ENCODE assay signal across 8 cellular contexts in the genomic region with DNA sequence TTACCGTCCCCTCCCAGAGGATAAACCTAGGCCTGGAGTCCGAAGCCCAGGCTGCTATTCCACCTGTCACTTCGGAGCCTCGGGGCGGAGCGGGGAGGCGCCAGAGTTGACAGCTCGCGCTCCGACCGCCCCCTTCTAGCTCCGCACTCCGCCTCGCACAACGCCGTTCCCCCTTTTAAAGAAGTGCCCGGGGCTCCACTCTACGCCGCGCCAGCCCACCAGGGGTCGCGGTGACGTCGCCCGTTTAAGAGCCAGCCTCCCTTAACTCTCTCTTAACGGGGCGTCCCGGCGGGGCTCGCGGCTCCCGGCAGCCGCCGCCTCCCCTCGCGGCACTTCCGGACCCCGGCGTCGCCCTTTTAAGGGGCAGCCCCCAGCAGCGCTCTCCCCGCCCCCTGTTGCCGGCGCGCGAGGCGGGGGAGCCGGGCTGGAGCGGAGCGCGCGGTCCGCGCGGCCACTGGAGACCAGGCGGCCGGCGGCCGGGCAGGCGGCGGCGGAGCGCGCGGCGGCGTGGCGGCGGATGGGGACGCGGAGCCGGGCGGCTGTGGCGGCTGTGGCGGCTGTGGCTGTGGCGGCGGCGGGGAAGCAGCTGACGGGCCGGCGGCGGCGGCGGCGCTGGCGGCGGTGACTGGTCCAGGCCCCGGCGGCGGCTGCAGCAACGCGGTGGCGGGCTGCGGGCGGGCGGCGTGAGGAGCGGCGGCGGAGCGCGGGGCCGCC. TPM values are rescaled to one million over a fixed set of nuclear protein-coding genes. Genes with fewer than 3 reads are reported as not detected.
A peak's percentile ranks its signal among the peaks of the same experiment; 100 is the strongest.
DNase-seq lines count a peak whose midpoint lies in the region; ATAC-seq, FAIRE-seq and TF ChIP-seq lines count a peak whose summit lies in the region.

A gene (plus strand): TSS at position 454 of the 714 bp plus-strand sequence. CDS start 364 bp downstream, outside the sequence.

- H3K4me1 ChIP-seq in adrenal gland (replicated peaks in 1 of 2) (peaks cover 0 to 23% of the 10 kb centered on the region in 2 donors), left ventricle myocardium inferior (peaks cover 59% of the 10 kb centered on the region), prostate gland (replicated peaks) (peaks cover 4% of the 10 kb centered on the region), urinary bladder (ENCODE audit: insufficient read depth) (peaks cover 4% of the 10 kb centered on the region)

- intact Hi-C loops in adrenal gland (cut with DNase I) (loop anchor here in 1 of 2 donors (5.0 kb wide), 1 partner anchor 99 kb away; no protein-coding TSS in a partner anchor), left ventricle myocardium inferior (cut with micrococcal nuclease) (no loop called here), prostate gland (cut with DNase I) (loop anchor here (2.0 to 5.0 kb wide), 2 partner anchors 17 to 34 kb away; a partner anchor contains a TSS)

- no peaks in the 10 kb centered on the region for H3K36me3 ChIP-seq in adrenal gland (replicated peaks in 1 of 2)
- H3K36me3 ChIP-seq in left ventricle myocardium inferior: no peaks in the 10 kb centered on the region
- H3K36me3 ChIP-seq in prostate gland: no peaks in the 10 kb centered on the region
- no peaks in the 10 kb centered on the region for H3K36me3 ChIP-seq in urinary bladder (ENCODE audit: insufficient read depth)

- FAIRE-seq in GM12892 (lab: Jason Lieb, UNC): peak; percentile 92

- WGBS in adrenal gland, 4 donors: 0 to 1% (median 0%) methylated on average over 1 to 102 of the region's 103 CpGs
- 1% methylated on average over 28 of the region's 103 CpGs for WGBS in prostate gland
- WGBS in urinary bladder: under 1% methylated on average over 101 of the region's 103 CpGs

- H3K4me3 ChIP-seq in adrenal gland (peak within 1 kb of the TSS in 3 of 4 donors; percentile 55 to 87 (median 64)), left ventricle myocardium inferior (peak within 1 kb of the TSS; percentile 88), prostate gland (peak within 1 kb of the TSS; percentile 70 to 77), urinary bladder (ENCODE audit: low read depth, low read length) (peak within 1 kb of the TSS; percentile 85)

- peak; percentile 30; the same call in 1 of the 2 replicates for TF ChIP-seq POLR2A in GM12892 (IDR thresholded peaks at IDR 0.05; ENCODE audit: low read depth, low read length)
- TF ChIP-seq POLR2A in adrenal gland (IDR thresholded peaks at IDR 0.05): peak; percentile 43 to 76
- no peak for TF ChIP-seq POLR2A in prostate gland (IDR thresholded peaks at IDR 0.05)

- peak; percentile 87 for ATAC-seq in HG02852 (IDR thresholded peaks at IDR 0.05; ENCODE audit: unreplicated experiment)

- H3K27ac ChIP-seq in adrenal gland (peak within 1 kb of the TSS in 3 of 5 donors; percentile 52 to 84 (median 78)), left ventricle myocardium inferior (replicated peaks) (peak within 1 kb of the TSS; percentile 99), prostate gland (peak within 1 kb of the TSS; percentile 67 to 69), urinary bladder (ENCODE audit: low read depth) (peak within 1 kb of the TSS; percentile 39)

- H3K27me3 ChIP-seq in adrenal gland (no peaks in the 10 kb centered on the region), left ventricle myocardium inferior (ENCODE audit: low read depth) (no peaks in the 10 kb centered on the region), prostate gland (replicated peaks; ENCODE audit: insufficient read depth) (no peaks in the 10 kb centered on the region)

- H3K9me3 ChIP-seq in adrenal gland (replicated peaks in 1 of 3) (no peaks in the 10 kb centered on the region), left ventricle myocardium inferior (replicated peaks) (no peaks in the 10 kb centered on the region), prostate gland (no peaks in the 10 kb centered on the region)

- DNase-seq in GM12892 (ENCODE audit: insufficient read length) (peak; percentile 99), NCI-H1436 treated with DMSO at 0.1 percent for 48 hours (lab: John Stamatoyannopoulos, UW) (peak; percentile 43), T-helper 1 cell (peak; percentile 75 to 91 (median 83)), adrenal gland (peak; percentile 79 to 94 (median 83)), left ventricle myocardium inferior (peak; percentile 92), prostate gland (ENCODE audit: low spot score) (peak; percentile 84)

- TF ChIP-seq CTCF in adrenal gland (IDR thresholded peaks at IDR 0.05) (peak; percentile 21 to 71 (median 56)), left ventricle myocardium inferior (IDR thresholded peaks at IDR 0.05; ENCODE audit: borderline replicate concordance) (peak; percentile 80), prostate gland (IDR thresholded peaks at IDR 0.05) (peak; percentile 57 to 88 (median 71))

RNA-seq across cellular contexts. Expression of the gene that starts here (rescaled TPM):
- polyA plus RNA-seq in GM12892 (2012; ENCODE audit: missing spikeins): 4.6 TPM
- total RNA-seq in adrenal gland (10 to 100 TPM; 14.2 to 25.5 (median 20.3) TPM), left ventricle myocardium inferior (52.7 TPM), prostate gland (10 to 100 TPM; 18.7 to 24.3 TPM), urinary bladder (11.3 TPM)
- polyA plus RNA-seq in adrenal gland (10 to 100 TPM; 12.0 to 24.5 (median 20.9) TPM), urinary bladder (24.5 TPM)

Comparison
In these comparisons a context has a peak if more than half of its experiments do, and no peak if none do; other contexts are left out.
1. Peak in every context shown above with its lines: DNase-seq, ATAC-seq, H3K4me3 ChIP-seq and H3K27ac ChIP-seq.
2. DNase-seq: peak in every context shown above with its lines; median percentile 99 in GM12892; 92 in left ventricle myocardium inferior; 84 in prostate gland; 83 in T-helper 1 cell; 83 in adrenal gland; 43 in NCI-H1436 treated with DMSO at 0.1 percent for 48 hours.
3. H3K27ac ChIP-seq: peak in every context shown above with its lines; median percentile 99 in left ventricle myocardium inferior; 78 in adrenal gland; 68 in prostate gland; 39 in urinary bladder.